8 cellular contexts compared by ENCODE assay signal in the genomic region with DNA sequence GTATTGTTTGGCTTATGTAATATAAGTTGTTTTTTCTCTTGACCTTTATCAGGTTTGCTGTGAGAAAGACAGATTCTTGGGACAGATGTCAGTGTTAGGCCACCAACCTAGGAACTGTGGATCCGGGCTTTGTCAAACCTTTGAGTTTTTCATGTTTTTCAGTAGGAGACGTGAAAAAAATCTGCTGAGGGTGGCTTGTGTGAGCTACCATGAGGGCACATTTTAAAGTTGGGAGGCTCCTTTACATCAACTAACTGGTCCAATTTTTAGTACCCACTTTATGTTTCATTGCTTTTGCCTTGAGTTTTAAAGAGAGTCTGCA. TPM values are rescaled to one million over a fixed set of nuclear protein-coding genes. Genes with fewer than 3 reads are reported as not detected.
DNase-seq lines count a peak whose midpoint lies in the region; ATAC-seq and TF ChIP-seq lines count a peak whose summit lies in the region.

No MANE protein-coding gene starts in this region.

- ATAC-seq in HG03342 (IDR thresholded peaks at IDR 0.05; ENCODE audit: unreplicated experiment), result no peak
- ATAC-seq in left lobe of liver, result no peak

- H2AFZ ChIP-seq in neuron (ENCODE audit: low read depth, low read length), result peak overlapping the region; percentile 84

- peak overlapping the region; percentile 73 for H3K4me3 ChIP-seq in LNCaP clone FGC (ENCODE audit: low read depth, low read length)
- peak overlapping the region; percentile 65 for H3K4me3 ChIP-seq in ectodermal cell (ENCODE audit: insufficient read depth, low read depth, low read length)
- peak overlapping the region; percentile 99 for H3K4me3 ChIP-seq in neuron (ENCODE audit: low read length)

- peaks cover 0 to 6% (median 0%) of the 10 kb centered on the region in 7 donors for H3K9me3 Mint-ChIP-seq in CD14-positive monocyte

- peak overlapping the region; percentile 93 to 99 (median 98) for H3K27ac Mint-ChIP-seq in CD14-positive monocyte

- H3K9me3 ChIP-seq in ectodermal cell (ENCODE audit: control insufficient read depth, low read length) (no peaks in the 10 kb centered on the region), neuron (ENCODE audit: low read length) (no peaks in the 10 kb centered on the region)

- DNase-seq in CD14-positive monocyte (ENCODE audit: low spot score), result no peak
- DNase-seq in LNCaP clone FGC (ENCODE audit: low read depth), result no peak
- DNase-seq in left lobe of liver (ENCODE audit: low spot score), result no peak
- no peak for DNase-seq in GM03348 (ENCODE audit: low spot score)
- DNase-seq in amniotic stem cell (lab: John Stamatoyannopoulos, UW), result no peak

- no peaks in the 10 kb centered on the region for H3K36me3 ChIP-seq in ectodermal cell (ENCODE audit: control insufficient read depth, insufficient read depth, low read length)
- no peaks in the 10 kb centered on the region for H3K36me3 ChIP-seq in neuron (ENCODE audit: insufficient read depth, low read length)

- 46 to 59% methylated on average over 2 of the region's 2 CpGs for WGBS in ectodermal cell, 2 experiments

- H3K4me1 ChIP-seq in ectodermal cell (ENCODE audit: control insufficient read depth, insufficient read depth, low read length) (no peaks in the 10 kb centered on the region), neuron (ENCODE audit: insufficient read depth, low read length) (peaks cover 9% of the 10 kb centered on the region)

- H3K4me1 Mint-ChIP-seq in CD14-positive monocyte, result peaks cover 50% of the 10 kb centered on the region

- no peak overlapping the region for H3K27ac ChIP-seq in ectodermal cell (ENCODE audit: insufficient read depth, low read depth, low read length, poor library complexity, severe bottlenecking)

- TF ChIP-seq CTCF in CD14-positive monocyte (IDR thresholded peaks at IDR 0.05) (no peak), LNCaP clone FGC (IDR thresholded peaks at IDR 0.05; ENCODE audit: control insufficient read depth, extremely low read depth, insufficient read depth) (no peak)

- peaks cover 0 to 2% (median 0%) of the 10 kb centered on the region in 3 donors for H3K27me3 Mint-ChIP-seq in CD14-positive monocyte (ENCODE audit: low read depth in 3 of 3)

- intact Hi-C loops in CD14-positive monocyte (cut with micrococcal nuclease), result loop anchor here in 1 of 2 donors (5.0 kb wide), 1 partner anchor 35 kb away; a partner anchor contains a TSS

- peaks cover 3 to 7% of the 10 kb centered on the region in 2 donors for H3K36me3 Mint-ChIP-seq in CD14-positive monocyte

- peak overlapping the region; percentile 99 to 100 for H3K4me3 Mint-ChIP-seq in CD14-positive monocyte

- H3K27me3 ChIP-seq in ectodermal cell (ENCODE audit: control insufficient read depth, insufficient read depth, low read length, poor library complexity, severe bottlenecking) (no peaks in the 10 kb centered on the region), neuron (ENCODE audit: insufficient read depth, low read length) (no peaks in the 10 kb centered on the region)

RNA-seq across cellular contexts. Expression of a gene that starts 0.8 kb away (rescaled TPM):
- 10 to 100 TPM; 11.4 to 16.0 TPM for polyA plus RNA-seq in CD14-positive monocyte
- polyA plus RNA-seq in ectodermal cell (2013, experiment 1 of 4), result 18.8 TPM
- 18.7 TPM for polyA plus RNA-seq in ectodermal cell (2013, experiment 2 of 4)
- polyA plus RNA-seq in ectodermal cell (2013, experiment 3 of 4), result 13.1 TPM
- polyA plus RNA-seq in ectodermal cell (2013, experiment 4 of 4), result 14.1 TPM
- total RNA-seq in left lobe of liver, result 5.6 TPM

RNA-seq across cellular contexts. Expression of a gene that starts 36.2 kb away (rescaled TPM):
- 10 to 100 TPM; 17.5 to 18.3 TPM for polyA plus RNA-seq in CD14-positive monocyte
- 44.3 TPM for polyA plus RNA-seq in ectodermal cell (2013, experiment 1 of 4)
- polyA plus RNA-seq in ectodermal cell (2013, experiment 2 of 4), result 51.0 TPM
- 37.3 TPM for polyA plus RNA-seq in ectodermal cell (2013, experiment 3 of 4)
- polyA plus RNA-seq in ectodermal cell (2013, experiment 4 of 4), result 38.5 TPM
- total RNA-seq in left lobe of liver, result 15.6 TPM
